8 cellular contexts compared by ENCODE assay signal in the genomic region with DNA sequence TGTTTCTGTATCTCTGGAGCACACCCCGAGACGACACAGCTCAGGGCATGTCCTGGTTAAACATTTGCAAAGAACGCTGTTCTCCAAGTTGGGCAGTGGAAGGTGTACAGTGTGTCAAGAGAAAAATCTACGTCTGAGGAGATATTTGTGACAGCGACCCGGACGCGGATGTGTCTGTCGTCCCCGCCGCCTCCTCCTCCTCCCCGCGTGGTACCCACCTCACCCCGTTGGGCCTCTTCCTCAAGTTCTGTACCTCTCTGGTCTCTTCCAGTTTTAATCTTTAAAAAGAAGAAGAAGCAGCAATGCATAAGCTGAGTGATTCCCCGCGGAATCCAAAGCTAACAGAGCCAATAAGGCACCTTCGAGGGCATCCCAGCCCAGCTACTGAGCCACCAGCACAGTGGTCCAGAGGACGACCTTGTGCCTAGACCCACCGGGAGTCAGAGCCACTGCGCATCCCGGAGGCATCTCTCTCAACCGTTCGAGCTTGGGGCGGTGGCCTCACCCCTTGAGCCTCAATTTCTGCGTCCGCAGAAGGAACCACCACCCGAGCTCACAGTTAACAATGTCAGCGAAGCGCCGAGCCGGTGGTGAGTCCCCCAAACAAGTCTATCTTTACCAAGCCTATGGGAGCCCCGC. TPM values are rescaled to one million over a fixed set of nuclear protein-coding genes. Genes with fewer than 3 reads are reported as not detected.
A peak's percentile ranks its signal among the peaks of the same experiment; 100 is the strongest.
DNase-seq lines count a peak whose midpoint lies in the region; ATAC-seq, FAIRE-seq and TF ChIP-seq lines count a peak whose summit lies in the region.

No MANE protein-coding gene starts in this region.

- no peaks in the 10 kb centered on the region for H3K27me3 Mint-ChIP-seq in nephron (ENCODE audit: low read depth)

- 2% methylated on average over 32 of the region's 32 CpGs for WGBS in A549 (ENCODE audit: missing lambda C conversion rate)

- POLR2A ChIA-PET in A549 (lab: Yijun Ruan, JAX), result interaction anchor here (0.6 to 1.1 kb wide), 3 partner anchors 10 to 133 kb away, joined by 3 to 8 read pairs (median 3); no protein-coding TSS in a partner anchor

- peaks cover 15% of the 10 kb centered on the region; the same call in 2 of the 3 replicates for H3K4me1 ChIP-seq in A549

- FAIRE-seq in A549 (lab: Jason Lieb, UNC), result no peak

- peak overlapping the region; percentile 81 for H3K4me2 ChIP-seq in A549

- H3K9me3 ChIP-seq in A549, result no peaks in the 10 kb centered on the region

- CTCF ChIA-PET in A549 (lab: Yijun Ruan, JAX), result interaction anchor here (0.7 to 0.9 kb wide), 3 partner anchors 10 to 286 kb away, joined by 3 read pairs; no protein-coding TSS in a partner anchor

- no peak for TF ChIP-seq EP300 in A549 (IDR thresholded peaks at IDR 0.05)

- no peak for TF ChIP-seq POLR2A in A549 (IDR thresholded peaks at IDR 0.05; ENCODE audit: low read length)

- TF ChIP-seq RAD21 in A549 (conservative IDR thresholded peaks at IDR 0.05 in 1 of 2, IDR thresholded peaks at IDR 0.05 in 1 of 2), result no peak

- peaks cover 29% of the 10 kb centered on the region for H3K36me3 Mint-ChIP-seq in nephron (ENCODE audit: low read depth)

- H3K4me3 ChIP-seq in A549, result peak overlapping the region; percentile 96
- H3K4me3 ChIP-seq in epithelial cell of esophagus (ENCODE audit: low read length), result peak overlapping the region; percentile 91

- peak overlapping the region; percentile 98 to 100 (median 99) for H3K4me3 Mint-ChIP-seq in nephron

- TF ChIP-seq CTCF in A549 (IDR thresholded peaks at IDR 0.05), result no peak
- TF ChIP-seq CTCF in epithelial cell of esophagus (IDR thresholded peaks at IDR 0.05; ENCODE audit: insufficient read depth, low read depth, low read length, missing control alignments), result no peak
- TF ChIP-seq CTCF in nephron (IDR thresholded peaks at IDR 0.05; ENCODE audit: unreplicated experiment in 3 of 3), result no peak
- TF ChIP-seq CTCF in GM13977 (IDR thresholded peaks at IDR 0.05; ENCODE audit: extremely low read depth, insufficient read depth, missing control alignments), result no peak

- no peaks in the 10 kb centered on the region for H3K9me3 Mint-ChIP-seq in nephron

- DNase-seq in A549 (ENCODE audit: low read depth in 1 of 2, low spot score in 1 of 2) (peak in 1 of 2 experiments; percentile 20), epithelial cell of esophagus (ENCODE audit: low read depth) (no peak), GM13977 (ENCODE audit: low spot score) (no peak), NCI-H345 (lab: John Stamatoyannopoulos, UW) (no peak)
- peak; percentile 38 to 53 for DNase-seq in activated CD4-positive, alpha-beta T cell treated with anti-CD3 and anti-CD28 coated beads for 4 hours

- peaks cover 43% of the 10 kb centered on the region for H3K4me1 Mint-ChIP-seq in nephron

- in situ Hi-C loops in GM13977 (cut with MboI; ENCODE audit: low pct_unique_long_range_greater_than_20kb, low sequenced_read_pairs, unreplicated experiment), result no loop called here

- peak overlapping the region; percentile 77 to 86 for H3K27ac ChIP-seq in A549

- ATAC-seq in A549, result peak; percentile 51 to 57
- ATAC-seq in GM19351 (IDR thresholded peaks at IDR 0.05; ENCODE audit: unreplicated experiment), result peak; percentile 10
- peak; percentile 19 for ATAC-seq in HG03460 (IDR thresholded peaks at IDR 0.05; ENCODE audit: unreplicated experiment)

- H3K27ac Mint-ChIP-seq in nephron, result peak overlapping the region; percentile 50 to 93 (median 87)

TF ChIP-seq in A549, 52 proteins besides CTCF, POLR2A, EP300 and RAD21:
- TF ChIP-seq HOXB13 (CRISPR knock-in tag; IDR thresholded peaks at IDR 0.05; ENCODE audit: low read depth) (no peak), TFCP2L1 (CRISPR knock-in tag; IDR thresholded peaks at IDR 0.05) (no peak), KDM5A (IDR thresholded peaks at IDR 0.05) (no peak; the same call in 1 of the 2 replicates), ESRRA (IDR thresholded peaks at IDR 0.05; ENCODE audit: borderline replicate concordance, low read length) (no peak), RNF2 (IDR thresholded peaks at IDR 0.05; ENCODE audit: borderline replicate concordance, low read depth) (no peak), FOSB (CRISPR knock-in tag; IDR thresholded peaks at IDR 0.05) (no peak), HOXB5 (CRISPR knock-in tag; IDR thresholded peaks at IDR 0.05) (no peak), CHD4 (IDR thresholded peaks at IDR 0.05; ENCODE audit: borderline replicate concordance) (no peak), PHF8 (IDR thresholded peaks at IDR 0.05; ENCODE audit: borderline replicate concordance, low read depth) (no peak)
- TF ChIP-seq, protein P1, sequence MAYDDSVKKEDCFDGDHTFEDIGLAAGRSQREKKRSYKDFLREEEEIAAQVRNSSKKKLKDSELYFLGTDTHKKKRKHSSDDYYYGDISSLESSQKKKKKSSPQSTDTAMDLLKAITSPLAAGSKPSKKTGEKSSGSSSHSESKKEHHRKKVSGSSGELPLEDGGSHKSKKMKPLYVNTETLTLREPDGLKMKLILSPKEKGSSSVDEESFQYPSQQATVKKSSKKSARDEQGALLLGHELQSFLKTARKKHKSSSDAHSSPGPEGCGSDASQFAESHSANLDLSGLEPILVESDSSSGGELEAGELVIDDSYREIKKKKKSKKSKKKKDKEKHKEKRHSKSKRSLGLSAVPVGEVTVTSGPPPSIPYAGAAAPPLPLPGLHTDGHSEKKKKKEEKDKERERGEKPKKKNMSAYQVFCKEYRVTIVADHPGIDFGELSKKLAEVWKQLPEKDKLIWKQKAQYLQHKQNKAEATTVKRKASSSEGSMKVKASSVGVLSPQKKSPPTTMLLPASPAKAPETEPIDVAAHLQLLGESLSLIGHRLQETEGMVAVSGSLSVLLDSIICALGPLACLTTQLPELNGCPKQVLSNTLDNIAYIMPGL (CRISPR knock-in tag; IDR thresholded peaks at IDR 0.05; ENCODE audit: borderline replicate concordance), result no peak
- TF ChIP-seq, protein P2, sequence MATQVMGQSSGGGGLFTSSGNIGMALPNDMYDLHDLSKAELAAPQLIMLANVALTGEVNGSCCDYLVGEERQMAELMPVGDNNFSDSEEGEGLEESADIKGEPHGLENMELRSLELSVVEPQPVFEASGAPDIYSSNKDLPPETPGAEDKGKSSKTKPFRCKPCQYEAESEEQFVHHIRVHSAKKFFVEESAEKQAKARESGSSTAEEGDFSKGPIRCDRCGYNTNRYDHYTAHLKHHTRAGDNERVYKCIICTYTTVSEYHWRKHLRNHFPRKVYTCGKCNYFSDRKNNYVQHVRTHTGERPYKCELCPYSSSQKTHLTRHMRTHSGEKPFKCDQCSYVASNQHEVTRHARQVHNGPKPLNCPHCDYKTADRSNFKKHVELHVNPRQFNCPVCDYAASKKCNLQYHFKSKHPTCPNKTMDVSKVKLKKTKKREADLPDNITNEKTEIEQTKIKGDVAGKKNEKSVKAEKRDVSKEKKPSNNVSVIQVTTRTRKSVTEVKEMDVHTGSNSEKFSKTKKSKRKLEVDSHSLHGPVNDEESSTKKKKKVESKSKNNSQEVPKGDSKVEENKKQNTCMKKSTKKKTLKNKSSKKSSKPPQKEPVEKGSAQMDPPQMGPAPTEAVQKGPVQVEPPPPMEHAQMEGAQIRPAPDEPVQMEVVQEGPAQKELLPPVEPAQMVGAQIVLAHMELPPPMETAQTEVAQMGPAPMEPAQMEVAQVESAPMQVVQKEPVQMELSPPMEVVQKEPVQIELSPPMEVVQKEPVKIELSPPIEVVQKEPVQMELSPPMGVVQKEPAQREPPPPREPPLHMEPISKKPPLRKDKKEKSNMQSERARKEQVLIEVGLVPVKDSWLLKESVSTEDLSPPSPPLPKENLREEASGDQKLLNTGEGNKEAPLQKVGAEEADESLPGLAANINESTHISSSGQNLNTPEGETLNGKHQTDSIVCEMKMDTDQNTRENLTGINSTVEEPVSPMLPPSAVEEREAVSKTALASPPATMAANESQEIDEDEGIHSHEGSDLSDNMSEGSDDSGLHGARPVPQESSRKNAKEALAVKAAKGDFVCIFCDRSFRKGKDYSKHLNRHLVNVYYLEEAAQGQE (IDR thresholded peaks at IDR 0.05), result no peak
- TF ChIP-seq, protein P3, sequence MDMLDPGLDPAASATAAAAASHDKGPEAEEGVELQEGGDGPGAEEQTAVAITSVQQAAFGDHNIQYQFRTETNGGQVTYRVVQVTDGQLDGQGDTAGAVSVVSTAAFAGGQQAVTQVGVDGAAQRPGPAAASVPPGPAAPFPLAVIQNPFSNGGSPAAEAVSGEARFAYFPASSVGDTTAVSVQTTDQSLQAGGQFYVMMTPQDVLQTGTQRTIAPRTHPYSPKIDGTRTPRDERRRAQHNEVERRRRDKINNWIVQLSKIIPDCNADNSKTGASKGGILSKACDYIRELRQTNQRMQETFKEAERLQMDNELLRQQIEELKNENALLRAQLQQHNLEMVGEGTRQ (IDR thresholded peaks at IDR 0.05), result no peak
TF ChIP-seq in A549: peak in this region for 0.

RNA-seq across cellular contexts. Expression of a gene that starts 0.5 kb away (rescaled TPM):
- polyA plus RNA-seq in A549 (2011; rRNA removed) (58.0 and 91.4 TPM in 2 replicates), A549 (2017; fragmentation: RNase III; extraction: RNeasy Plus Mini Kit Qiagen cat#74134 plus additional on column Dnase treatment) (111 to 131 TPM (median 127 TPM) in 3 replicates)
- 34.3 and 38.0 TPM in 2 replicates for polyA plus RNA-seq in A549 (2012; cell fraction: cytosol; rRNA removed)
- 6.0 and 10.5 TPM in 2 replicates for polyA plus RNA-seq in A549 (2012; cell fraction: nucleus; rRNA removed)
- polyA minus RNA-seq in A549 (2011; rRNA and poly(A)+ RNA removed), result 7.8 and 8.7 TPM in 2 replicates

RNA-seq across cellular contexts. Expression of a gene that starts 0.7 kb away (rescaled TPM):
- polyA plus RNA-seq in A549 (2011; rRNA removed), result 3.8 and 3.9 TPM in 2 replicates
- 6.7 and 7.7 TPM in 2 replicates for polyA plus RNA-seq in A549 (2012; cell fraction: cytosol; rRNA removed)
- polyA plus RNA-seq in A549 (2012; cell fraction: nucleus; rRNA removed), result 27.3 and 32.5 TPM in 2 replicates
- 5.0 to 5.9 TPM (median 5.9 TPM) in 3 replicates for polyA plus RNA-seq in A549 (2017; fragmentation: RNase III; extraction: RNeasy Plus Mini Kit Qiagen cat#74134 plus additional on column Dnase treatment)
- 6.6 and 8.8 TPM in 2 replicates for polyA minus RNA-seq in A549 (2011; rRNA and poly(A)+ RNA removed)

RNA-seq across cellular contexts. Expression of a gene that starts 10.7 kb away (rescaled TPM):
- polyA plus RNA-seq in A549 (2011; rRNA removed) (74.9 and 77.3 TPM in 2 replicates), A549 (2017; fragmentation: RNase III; extraction: RNeasy Plus Mini Kit Qiagen cat#74134 plus additional on column Dnase treatment) (52.3 to 58.7 TPM (median 54.0 TPM) in 3 replicates)
- 52.8 and 62.0 TPM in 2 replicates for polyA plus RNA-seq in A549 (2012; cell fraction: cytosol; rRNA removed)
- polyA plus RNA-seq in A549 (2012; cell fraction: nucleus; rRNA removed), result 42.8 and 52.6 TPM in 2 replicates
- 35.7 and 38.4 TPM in 2 replicates for polyA minus RNA-seq in A549 (2011; rRNA and poly(A)+ RNA removed)

RNA-seq across cellular contexts. Expression of a gene that starts 31.6 kb away (rescaled TPM):
- polyA plus RNA-seq in A549 (2011; rRNA removed), result 32.4 and 38.0 TPM in 2 replicates
- 14.0 and 19.1 TPM in 2 replicates for polyA plus RNA-seq in A549 (2012; cell fraction: cytosol; rRNA removed)
- 22.8 and 23.4 TPM in 2 replicates for polyA plus RNA-seq in A549 (2012; cell fraction: nucleus; rRNA removed)
- polyA plus RNA-seq in A549 (2017; fragmentation: RNase III; extraction: RNeasy Plus Mini Kit Qiagen cat#74134 plus additional on column Dnase treatment), result 23.3 to 26.9 TPM (median 24.9 TPM) in 3 replicates
- polyA minus RNA-seq in A549 (2011; rRNA and poly(A)+ RNA removed), result 17.9 and 21.1 TPM in 2 replicates

Comparison
In these comparisons a context has a peak if more than half of its experiments do, and no peak if none do; other contexts are left out.
1. DNase-seq: peak in activated CD4-positive, alpha-beta T cell treated with anti-CD3 and anti-CD28 coated beads for 4 hours (2 of 2); none in epithelial cell of esophagus (single experiment), GM13977 (single experiment) and NCI-H345 (single experiment).
2. Peak in every context shown above with its lines, with median percentiles within 50 percentile points of each other: ATAC-seq.